Comparison of ENCODE assay signal across 1 cellular context in the genomic region with DNA sequence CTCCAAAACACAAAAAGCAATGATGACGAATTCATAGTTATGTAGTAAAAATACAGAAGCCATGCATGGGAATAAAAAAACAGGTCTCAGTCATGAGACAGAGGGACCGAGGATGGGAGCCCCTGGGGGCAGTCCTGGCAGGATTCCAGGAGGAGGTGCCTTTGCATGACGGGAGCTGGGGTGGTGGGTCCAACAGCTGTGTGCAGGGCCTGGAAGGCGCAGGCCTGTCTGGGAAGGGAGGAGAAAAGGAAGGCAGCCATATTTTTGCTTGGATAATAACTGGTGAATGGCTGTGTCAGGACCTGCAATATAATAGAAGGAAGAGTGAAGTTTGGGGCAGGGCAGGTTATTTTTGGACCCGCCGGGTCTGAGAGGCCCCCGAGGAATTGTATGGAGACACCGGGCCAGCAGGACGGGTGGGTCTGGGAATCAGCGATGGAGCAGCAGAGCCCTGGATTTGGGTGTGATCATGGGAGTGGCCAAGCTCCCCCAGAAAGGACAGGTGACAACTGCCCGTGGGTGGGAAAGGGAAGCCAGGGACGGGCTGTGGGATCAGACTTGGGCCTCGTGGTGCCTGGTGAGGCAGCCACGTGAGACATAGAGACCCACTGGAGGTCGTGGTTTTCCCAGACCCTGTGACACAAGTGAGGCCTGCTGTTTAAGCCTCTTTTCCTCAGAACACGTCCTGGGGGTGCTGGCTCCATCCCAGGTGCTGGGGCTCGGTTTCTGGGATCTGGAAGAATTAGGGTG.
TF ChIP-seq lines count a peak whose summit lies in the region.

No MANE protein-coding gene starts in this region.

TF ChIP-seq in HepG2, 621 proteins besides CTCF, POLR2A, EP300 and RAD21 (continued from another document):
- TF ChIP-seq, protein P1, sequence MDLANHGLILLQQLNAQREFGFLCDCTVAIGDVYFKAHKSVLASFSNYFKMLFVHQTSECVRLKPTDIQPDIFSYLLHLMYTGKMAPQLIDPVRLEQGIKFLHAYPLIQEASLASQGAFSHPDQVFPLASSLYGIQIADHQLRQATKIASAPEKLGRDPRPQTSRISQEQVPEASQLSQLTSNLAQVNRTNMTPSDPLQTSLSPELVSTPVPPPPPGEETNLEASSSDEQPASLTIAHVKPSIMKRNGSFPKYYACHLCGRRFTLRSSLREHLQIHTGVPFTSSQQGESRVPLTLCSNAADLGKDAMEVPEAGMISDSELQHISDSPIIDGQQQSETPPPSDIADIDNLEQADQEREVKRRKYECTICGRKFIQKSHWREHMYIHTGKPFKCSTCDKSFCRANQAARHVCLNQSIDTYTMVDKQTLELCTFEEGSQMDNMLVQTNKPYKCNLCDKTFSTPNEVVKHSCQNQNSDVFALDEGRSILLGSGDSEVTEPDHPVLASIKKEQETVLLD (CRISPR knock-in tag; IDR thresholded peaks at IDR 0.05; ENCODE audit: low read depth), result no peak
- TF ChIP-seq RXRB (CRISPR knock-in tag; IDR thresholded peaks at IDR 0.05; ENCODE audit: borderline replicate concordance), result no peak
- no peak for TF ChIP-seq ZNF136 (CRISPR knock-in tag; IDR thresholded peaks at IDR 0.05; ENCODE audit: low read depth)
- no peak for TF ChIP-seq SKI (IDR thresholded peaks at IDR 0.05; ENCODE audit: partially characterized antibody)
- no peak for TF ChIP-seq ATF7-NPFF (CRISPR knock-in tag; IDR thresholded peaks at IDR 0.05; ENCODE audit: low read depth)
- TF ChIP-seq, protein P2, sequence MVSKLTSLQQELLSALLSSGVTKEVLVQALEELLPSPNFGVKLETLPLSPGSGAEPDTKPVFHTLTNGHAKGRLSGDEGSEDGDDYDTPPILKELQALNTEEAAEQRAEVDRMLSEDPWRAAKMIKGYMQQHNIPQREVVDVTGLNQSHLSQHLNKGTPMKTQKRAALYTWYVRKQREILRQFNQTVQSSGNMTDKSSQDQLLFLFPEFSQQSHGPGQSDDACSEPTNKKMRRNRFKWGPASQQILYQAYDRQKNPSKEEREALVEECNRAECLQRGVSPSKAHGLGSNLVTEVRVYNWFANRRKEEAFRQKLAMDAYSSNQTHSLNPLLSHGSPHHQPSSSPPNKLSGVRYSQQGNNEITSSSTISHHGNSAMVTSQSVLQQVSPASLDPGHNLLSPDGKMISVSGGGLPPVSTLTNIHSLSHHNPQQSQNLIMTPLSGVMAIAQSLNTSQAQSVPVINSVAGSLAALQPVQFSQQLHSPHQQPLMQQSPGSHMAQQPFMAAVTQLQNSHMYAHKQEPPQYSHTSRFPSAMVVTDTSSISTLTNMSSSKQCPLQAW (CRISPR knock-in tag; IDR thresholded peaks at IDR 0.05), result no peak
- no peak for TF ChIP-seq KDM5A (IDR thresholded peaks at IDR 0.05; ENCODE audit: borderline replicate concordance, low read length)
- no peak for TF ChIP-seq CCDC6 (CRISPR knock-in tag; IDR thresholded peaks at IDR 0.05)
- TF ChIP-seq, protein P3, sequence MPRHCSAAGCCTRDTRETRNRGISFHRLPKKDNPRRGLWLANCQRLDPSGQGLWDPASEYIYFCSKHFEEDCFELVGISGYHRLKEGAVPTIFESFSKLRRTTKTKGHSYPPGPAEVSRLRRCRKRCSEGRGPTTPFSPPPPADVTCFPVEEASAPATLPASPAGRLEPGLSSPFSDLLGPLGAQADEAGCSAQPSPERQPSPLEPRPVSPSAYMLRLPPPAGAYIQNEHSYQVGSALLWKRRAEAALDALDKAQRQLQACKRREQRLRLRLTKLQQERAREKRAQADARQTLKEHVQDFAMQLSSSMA (CRISPR knock-in tag; IDR thresholded peaks at IDR 0.05), result no peak
- no peak for TF ChIP-seq ZNF205 (CRISPR knock-in tag; IDR thresholded peaks at IDR 0.05)
- TF ChIP-seq ZBTB1 (CRISPR knock-in tag; IDR thresholded peaks at IDR 0.05; ENCODE audit: borderline replicate concordance), result no peak
- no peak for TF ChIP-seq MZF1 (CRISPR knock-in tag; IDR thresholded peaks at IDR 0.05; ENCODE audit: borderline replicate concordance)
